Comparison of ENCODE assay signal across 15 cellular contexts in the genomic region with DNA sequence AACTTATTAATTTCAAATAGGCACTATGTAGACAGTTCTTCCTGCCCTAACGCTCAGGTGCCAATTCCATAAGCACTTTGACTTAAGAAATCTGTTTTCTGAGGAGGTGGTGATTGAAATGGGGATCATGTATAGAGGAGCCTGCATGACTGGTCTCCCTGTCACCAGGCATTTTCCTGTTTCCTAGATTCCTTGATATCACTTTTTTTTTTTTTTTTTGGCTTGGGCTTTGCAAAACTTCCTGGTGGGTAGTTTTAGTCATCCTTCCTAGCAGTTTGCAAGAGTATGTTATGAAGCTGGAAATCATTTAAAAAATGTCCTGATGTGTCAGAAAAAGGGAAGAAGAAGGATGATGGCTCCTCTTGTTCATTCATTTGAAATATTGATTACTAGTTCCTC.
DNase-seq lines count a peak whose midpoint lies in the region; ATAC-seq and TF ChIP-seq lines count a peak whose summit lies in the region.
"Had no signal": no experiment of that assay in that cellular context is flagged by ENCODE, and none has a peak within 500 bp of the region (broad histone marks: within the 10 kb centered on the region; RNA-seq: fewer than 3 reads in every experiment).

No MANE protein-coding gene starts in this region.

- H3K9me3 ChIP-seq in CD4-positive, alpha-beta T cell (ENCODE audit: control insufficient read depth, low read length) = no peaks in the 10 kb centered on the region
- H3K9me3 ChIP-seq: tibial artery had no signal

- H3K9me3 Mint-ChIP-seq in activated naive CD4-positive, alpha-beta T cell treated with anti-CD3 and anti-CD28 coated beads for 36 hours = peaks cover 2% of the 10 kb centered on the region
- H3K9me3 Mint-ChIP-seq in CD4-positive, alpha-beta T cell = peaks cover 2% of the 10 kb centered on the region

- no peaks in the 10 kb centered on the region for H3K36me3 Mint-ChIP-seq in activated naive CD4-positive, alpha-beta T cell treated with anti-CD3 and anti-CD28 coated beads for 36 hours (ENCODE audit: low read depth)
- no peaks in the 10 kb centered on the region for H3K36me3 Mint-ChIP-seq in CD4-positive, alpha-beta T cell (ENCODE audit: low read depth)
- H3K36me3 Mint-ChIP-seq: neural progenitor cell had no signal

- H3K4me3 Mint-ChIP-seq in activated naive CD4-positive, alpha-beta T cell treated with anti-CD3 and anti-CD28 coated beads for 36 hours = no peak overlapping the region
- H3K4me3 Mint-ChIP-seq in CD4-positive, alpha-beta T cell = no peak overlapping the region
- H3K4me3 Mint-ChIP-seq: activated naive CD8-positive, alpha-beta T cell; neural progenitor cell had no signal

- POLR2A ChIA-PET in CD4-positive, alpha-beta T cell (lab: Charles Lee) = no interaction called here

- intact Hi-C loops in activated naive CD4-positive, alpha-beta T cell treated with anti-CD3 and anti-CD28 coated beads for 36 hours (cut with micrococcal nuclease) = loop anchor here (10.0 kb wide), 2 partner anchors 786 to 906 kb away; partner anchors contain the start of gene HOOK1
- intact Hi-C loops in CD4-positive, alpha-beta T cell (cut with DNase I, micrococcal nuclease) = loop anchor here in 1 of 2 experiments (10.0 kb wide), 1 partner anchor 94 kb away; no protein-coding TSS in a partner anchor

- no peak for ATAC-seq in CD4-positive, alpha-beta T cell (ENCODE audit: poor library complexity)
- ATAC-seq: heart left ventricle had no signal

- CTCF ChIA-PET in activated naive CD4-positive, alpha-beta T cell treated with anti-CD3 and anti-CD28 coated beads for 36 hours (lab: Charles Lee) = no interaction called here
- CTCF ChIA-PET in CD4-positive, alpha-beta T cell (lab: Charles Lee) = no interaction called here

- peak; percentile 21 for DNase-seq in DMS53 (lab: John Stamatoyannopoulos, UW)
- DNase-seq in DMS53 treated with DMSO at 0.1 percent for 48 hours (lab: John Stamatoyannopoulos, UW; ENCODE audit: unreplicated experiment) = no peak
- DNase-seq in SW 1271 (lab: John Stamatoyannopoulos, UW) = peak; percentile 56 to 74
- peak; percentile 70 for DNase-seq in fibroblast of peridontal ligament (ENCODE audit: extremely low read depth)
- peak; percentile 68 for DNase-seq in stromal cell of bone marrow (ENCODE audit: low read depth)
- DNase-seq in activated naive CD4-positive, alpha-beta T cell treated with anti-CD3 and anti-CD28 coated beads for 36 hours = no peak
- no peak for DNase-seq in CD4-positive, alpha-beta T cell
- no peak for DNase-seq in SHP77 (lab: John Stamatoyannopoulos, UW)
- DNase-seq: heart left ventricle; NCI-H524; stimulated activated CD4-positive, alpha-beta T cell treated with anti-CD3 and anti-CD28 coated beads, Interleukin-12 subunit alpha, Interleukin-12 subunit beta, amount 100 ng/mL, for 4 hours; tibial artery had no signal

- H3K4me1 Mint-ChIP-seq in activated naive CD4-positive, alpha-beta T cell treated with anti-CD3 and anti-CD28 coated beads for 36 hours (ENCODE audit: low read depth) = no peaks in the 10 kb centered on the region
- no peaks in the 10 kb centered on the region for H3K4me1 Mint-ChIP-seq in CD4-positive, alpha-beta T cell (ENCODE audit: low read depth)

- H3K27ac Mint-ChIP-seq in activated naive CD4-positive, alpha-beta T cell treated with anti-CD3 and anti-CD28 coated beads for 36 hours = no peak overlapping the region
- H3K27ac Mint-ChIP-seq in CD4-positive, alpha-beta T cell = no peak overlapping the region
- H3K27ac Mint-ChIP-seq: activated naive CD8-positive, alpha-beta T cell; neural progenitor cell had no signal

- no peak overlapping the region for H3K27ac ChIP-seq in CD4-positive, alpha-beta T cell (ENCODE audit: low read depth, low read length)
- H3K27ac ChIP-seq: 22Rv1, heart left ventricle, neural progenitor cell, tibial artery had no signal

- no peak for TF ChIP-seq CTCF in CD4-positive, alpha-beta T cell (IDR thresholded peaks at IDR 0.05)

- H3K27me3 Mint-ChIP-seq in activated naive CD4-positive, alpha-beta T cell treated with anti-CD3 and anti-CD28 coated beads for 36 hours (ENCODE audit: low read depth) = no peaks in the 10 kb centered on the region
- no peaks in the 10 kb centered on the region for H3K27me3 Mint-ChIP-seq in CD4-positive, alpha-beta T cell
- H3K27me3 Mint-ChIP-seq: activated naive CD8-positive, alpha-beta T cell had no signal

- H3K27me3 ChIP-seq in CD4-positive, alpha-beta T cell (ENCODE audit: control insufficient read depth, insufficient read depth, low read length) = no peaks in the 10 kb centered on the region
- H3K27me3 ChIP-seq: heart left ventricle, neural progenitor cell, tibial artery had no signal

Comparison
In these comparisons a context has a peak if more than half of its experiments do, and no peak if none do; other contexts are left out.
1. DNase-seq: peak in DMS53 (single experiment), SW 1271 (2 of 2), fibroblast of peridontal ligament (single experiment) and stromal cell of bone marrow (single experiment); none in DMS53 treated with DMSO at 0.1 percent for 48 hours (single experiment), activated naive CD4-positive, alpha-beta T cell treated with anti-CD3 and anti-CD28 coated beads for 36 hours (single experiment), CD4-positive, alpha-beta T cell (0 of 10) and SHP77 (0 of 2).